Comparison of ENCODE assay signal across 1 cellular context in genomic region chr10:15351099-15351820, GRCh38.
TF ChIP-seq lines count a peak whose summit lies in the region.

No MANE protein-coding gene starts in this region.

TF ChIP-seq in HEK293, 187 proteins besides CTCF, POLR2A, EP300 and RAD21 (continued from another document):
- TF ChIP-seq ZNF645 (tag by site-specific recombination; IDR thresholded peaks at IDR 0.05) = no peak
- TF ChIP-seq ZNF366 (tag by site-specific recombination; conservative IDR thresholded peaks at IDR 0.05) = peak; percentile 93
- TF ChIP-seq ZNF211 (tag by site-specific recombination; IDR thresholded peaks at IDR 0.05; ENCODE audit: low read depth) = no peak
TF ChIP-seq in HEK293: peak in this region for 3.
